7 cellular contexts compared by ENCODE assay signal in genomic region chr17:64781394-64781793, GRCh38.
DNase-seq lines count a peak whose midpoint lies in the region; ATAC-seq and TF ChIP-seq lines count a peak whose summit lies in the region.

No MANE protein-coding gene starts in this region.

- CTCF ChIA-PET in MCF 10A (lab: Yijun Ruan, JAX), result interaction anchor here (0.5 to 1.4 kb wide), 4 partner anchors 23 to 419 kb away, joined by 3 to 8 read pairs (median 5); no protein-coding TSS in a partner anchor

- H3K14ac ChIP-seq in H9 (ENCODE audit: insufficient read depth, low read length), result no peak overlapping the region

- H3K18ac ChIP-seq in H9 (ENCODE audit: insufficient read length, low read depth, low read length), result no peak overlapping the region

- peaks cover 3% of the 10 kb centered on the region for H4K20me1 ChIP-seq in H9 (ENCODE audit: control insufficient read depth, insufficient read depth, insufficient read length)

- no peak overlapping the region for H3K56ac ChIP-seq in H9 (ENCODE audit: insufficient read length, low read depth, low read length)

- H2BK20ac ChIP-seq in H9 (ENCODE audit: low read depth, low read length, poor library complexity, severe bottlenecking), result no peak overlapping the region

- no peak for TF ChIP-seq CTCF in H9 (conservative IDR thresholded peaks at IDR 0.05)
- no peak for TF ChIP-seq CTCF in MCF 10A (IDR thresholded peaks at IDR 0.05; ENCODE audit: unreplicated experiment)
- TF ChIP-seq CTCF in kidney epithelial cell (IDR thresholded peaks at IDR 0.05; ENCODE audit: insufficient read depth, low read length, poor library complexity, severe bottlenecking), result no peak
- TF ChIP-seq CTCF in stomach (IDR thresholded peaks at IDR 0.05), result no peak

- DNase-seq in H9 (peak; percentile 74), MCF 10A (ENCODE audit: unreplicated experiment) (peak; percentile 37), kidney epithelial cell (ENCODE audit: low read depth) (no peak), stomach (peak; percentile 67), globus pallidus (ENCODE audit: low spot score) (no peak), SJCRH30 (no peak)

- H2AK5ac ChIP-seq in H9 (ENCODE audit: insufficient read length, low read length), result no peak overlapping the region

- WGBS in H9 (ENCODE audit: extremely low coverage, insufficient read length, low lambda C conversion rate), result no CpG with 5 or more reads among the region's 40 CpGs
- WGBS in stomach, 5 donors, result 0 to 5% (median 2%) methylated on average over 4 to 40 of the region's 40 CpGs

- POLR2A ChIA-PET in MCF 10A (lab: Yijun Ruan, JAX), result interaction anchor here (1.7 kb wide), 1 partner anchor 138 kb away, joined by 7 read pairs; the partner anchor contains the start of gene LRRC37A3

- intact Hi-C loops in MCF 10A (cut with micrococcal nuclease) (loop anchor here (2.0 kb wide), 2 partner anchors 137 to 181 kb away; partner anchors contain the start of gene LRRC37A3), stomach (cut with DNase I; ENCODE audit: low total_unique reads) (no loop called here)

- H3K4me3 ChIP-seq in kidney epithelial cell (ENCODE audit: low read depth, low read length) (peak overlapping the region; percentile 51), stomach (peak overlapping the region; percentile 40 to 61 (median 44)), SJCRH30 (no peak overlapping the region)

- TF ChIP-seq EP300 in stomach (IDR thresholded peaks at IDR 0.05), result no peak

- H3K9ac ChIP-seq in H9 (ENCODE audit: extremely low read depth, insufficient read length, low read length), result no peak overlapping the region

- H2BK15ac ChIP-seq in H9 (ENCODE audit: low read depth, low read length), result no peak overlapping the region

- H4K8ac ChIP-seq in H9 (replicated peaks; ENCODE audit: insufficient read length, low read depth, low read length), result no peak overlapping the region

- no peaks in the 10 kb centered on the region for H3K79me2 ChIP-seq in H9 (ENCODE audit: insufficient read depth, low read length)

- H3K27me3 Mint-ChIP-seq in H9 (ENCODE audit: low read depth) (peaks cover 61% of the 10 kb centered on the region), MCF 10A (ENCODE audit: insufficient read depth, unreplicated experiment) (no peaks in the 10 kb centered on the region)

- H2BK12ac ChIP-seq in H9 (ENCODE audit: insufficient read length, low read depth, low read length), result no peak overlapping the region

- H3K27ac Mint-ChIP-seq in H9 (no peak overlapping the region), MCF 10A (ENCODE audit: low read depth, unreplicated experiment) (peak overlapping the region; percentile 9)

- H3K27ac ChIP-seq in H9 (ENCODE audit: insufficient read length, low read depth, low read length) (no peak overlapping the region), stomach (peak overlapping the region; percentile 32 to 83 (median 68)), SJCRH30 (no peak overlapping the region)

- H2BK120ac ChIP-seq in H9 (ENCODE audit: low read depth, low read length, poor library complexity, severe bottlenecking), result no peak overlapping the region

- H4K91ac ChIP-seq in H9 (ENCODE audit: insufficient read length, low read depth, low read length), result no peak overlapping the region

- H3K9me3 ChIP-seq in H9 (ENCODE audit: control insufficient read depth, low read depth, low read length), result no peaks in the 10 kb centered on the region
- H3K9me3 ChIP-seq in stomach, result no peaks in the 10 kb centered on the region
- no peaks in the 10 kb centered on the region for H3K9me3 ChIP-seq in SJCRH30 (replicated peaks)

- H4K5ac ChIP-seq in H9 (ENCODE audit: insufficient read length, low read depth, low read length), result no peak overlapping the region

- peak overlapping the region; percentile 73 for H3K4me2 ChIP-seq in H9 (ENCODE audit: insufficient read depth, insufficient read length, low read length)

- peak; percentile 23 for ATAC-seq in SK-N-SH treated with all-trans-retinoic acid at 6 μM for 48 hours

- BruUV-seq in MCF 10A (replicated peaks; lab: Mats Ljungman, UMichigan), result no TSS peak

- no peak for TF ChIP-seq POLR2A in stomach (IDR thresholded peaks at IDR 0.05)

- no peak overlapping the region for H2BK5ac ChIP-seq in H9 (ENCODE audit: insufficient read length, low read length)

- H3K23me2 ChIP-seq in H9 (ENCODE audit: insufficient read length, low read depth, low read length, poor library complexity, severe bottlenecking), result peaks cover 22% of the 10 kb centered on the region

- no peak overlapping the region for H2AFZ ChIP-seq in H9 (ENCODE audit: low read length)

- H3K4me1 ChIP-seq in H9 (ENCODE audit: insufficient read depth, low read length) (no peaks in the 10 kb centered on the region; the same call in 1 of the 2 replicates), stomach (peaks cover 54 to 61% (median 56%) of the 10 kb centered on the region in 4 donors), SJCRH30 (peaks cover 4% of the 10 kb centered on the region; the same call in 1 of the 2 replicates)

- H3K36me3 Mint-ChIP-seq in H9 (ENCODE audit: insufficient read depth in 1 of 3, low read depth in 3 of 3) (peaks cover 0 to 3% (median 0%) of the 10 kb centered on the region in 3 experiments; a peak in 2 of 7 replicates), MCF 10A (ENCODE audit: insufficient read depth, unreplicated experiment) (peaks cover 33% of the 10 kb centered on the region)

- no peak overlapping the region for H3T11ph ChIP-seq in H9 (ENCODE audit: low read length)

- H3K9me3 Mint-ChIP-seq in H9, result peaks cover 0 to 2% of the 10 kb centered on the region in 2 experiments; a peak in 1 of 5 replicates
- H3K9me3 Mint-ChIP-seq in MCF 10A (ENCODE audit: unreplicated experiment), result no peaks in the 10 kb centered on the region

- H3K23ac ChIP-seq in H9 (ENCODE audit: insufficient read length, low read depth, low read length), result no peak overlapping the region

- peaks cover 22 to 27% of the 10 kb centered on the region in 2 experiments for H3K4me1 Mint-ChIP-seq in H9
- H3K4me1 Mint-ChIP-seq in MCF 10A (ENCODE audit: insufficient read depth, unreplicated experiment), result peaks cover 11% of the 10 kb centered on the region

- H3K36me3 ChIP-seq in kidney epithelial cell (ENCODE audit: control insufficient read depth, insufficient read depth, low read length) (no peaks in the 10 kb centered on the region), stomach (peaks cover 28 to 43% (median 34%) of the 10 kb centered on the region in 4 donors), SJCRH30 (no peaks in the 10 kb centered on the region)

- H3K27me3 ChIP-seq in H9 (ENCODE audit: insufficient read depth, low read length) (peaks cover 23% of the 10 kb centered on the region), kidney epithelial cell (ENCODE audit: control insufficient read depth, insufficient read depth, low read length) (peaks cover 31% of the 10 kb centered on the region), stomach (peaks cover 11 to 76% (median 45%) of the 10 kb centered on the region in 3 donors), SJCRH30 (no peaks in the 10 kb centered on the region)

- H3K4me3 Mint-ChIP-seq in H9, result peak overlapping the region; percentile 64 to 71
- H3K4me3 Mint-ChIP-seq in MCF 10A (ENCODE audit: unreplicated experiment), result peak overlapping the region; percentile 75

- no peaks in the 10 kb centered on the region for H3K79me1 ChIP-seq in H9 (ENCODE audit: insufficient read depth, low read depth, low read length, poor library complexity, severe bottlenecking)

- H3K4ac ChIP-seq in H9 (ENCODE audit: low read depth, low read length), result no peak overlapping the region

TF ChIP-seq in SK-N-SH treated with all-trans-retinoic acid at 6 μM for 48 hours, 23 proteins besides CTCF, POLR2A, EP300 and RAD21 (continues in another document):
- no peak for TF ChIP-seq TSHZ2 (CRISPR knock-in tag; IDR thresholded peaks at IDR 0.05)
- no peak for TF ChIP-seq ZFP3 (CRISPR knock-in tag; IDR thresholded peaks at IDR 0.05)
- TF ChIP-seq CSDC2 (CRISPR knock-in tag; IDR thresholded peaks at IDR 0.05), result no peak
- TF ChIP-seq BACH2 (CRISPR knock-in tag; IDR thresholded peaks at IDR 0.05; ENCODE audit: borderline replicate concordance), result no peak
- no peak for TF ChIP-seq ARNTL (CRISPR knock-in tag; IDR thresholded peaks at IDR 0.05; ENCODE audit: borderline replicate concordance, low read depth)
- no peak for TF ChIP-seq POU6F1 (CRISPR knock-in tag; IDR thresholded peaks at IDR 0.05; ENCODE audit: borderline replicate concordance, low read depth)
- TF ChIP-seq SNAI2 (CRISPR knock-in tag; IDR thresholded peaks at IDR 0.05), result no peak

Comparison
In these comparisons a context has a peak if more than half of its experiments do, and no peak if none do; other contexts are left out.
1. DNase-seq: peak in H9 (single experiment), MCF 10A (single experiment) and stomach (single experiment); none in kidney epithelial cell (single experiment), globus pallidus (single experiment) and SJCRH30 (0 of 2).
2. H3K27ac ChIP-seq: peak in stomach (5 of 5); none in H9 (single experiment) and SJCRH30 (single experiment).